In genomic region chr1:227729144-227729880, GRCh38 we compare ENCODE assay signal across 9 cellular contexts. TPM values are rescaled to one million over a fixed set of nuclear protein-coding genes. Genes with fewer than 3 reads are reported as not detected.
DNase-seq lines count a peak whose midpoint lies in the region; ATAC-seq, FAIRE-seq and TF ChIP-seq lines count a peak whose summit lies in the region.
"Had no signal": no experiment of that assay in that cellular context is flagged by ENCODE, and none has a peak within 500 bp of the region (broad histone marks: within the 10 kb centered on the region; RNA-seq: fewer than 3 reads in every experiment).

No MANE protein-coding gene starts in this region.

- no TSS peak for BruUV-seq in GM12878 (replicated peaks; lab: Mats Ljungman, UMichigan)

- peak; percentile 3; the same call in 2 of the 3 replicates for ATAC-seq in GM12878
- ATAC-seq in lung (ENCODE audit: insufficient read depth, low FRiP score): no peak
- ATAC-seq in HG03442 (IDR thresholded peaks at IDR 0.05; ENCODE audit: unreplicated experiment): no peak

- peaks cover 7% of the 10 kb centered on the region for H3K79me2 ChIP-seq in GM12878 (ENCODE audit: control insufficient read depth, insufficient read depth, low read length)

- H3K4me1 ChIP-seq in GM12878 (ENCODE audit: control insufficient read depth, insufficient read depth, low read length): peaks cover 17% of the 10 kb centered on the region
- peaks cover 0 to 9% of the 10 kb centered on the region in 2 donors for H3K4me1 ChIP-seq in lung (ENCODE audit: control insufficient read depth in 2 of 2, insufficient read depth in 2 of 2, low read length in 2 of 2)

- RAD21 ChIA-PET in GM12878 (lab: Charles Lee; ENCODE audit: unreplicated experiment): no interaction called here

- peaks cover 0 to 6% of the 10 kb centered on the region in 2 experiments; a peak in 3 of 4 replicates for H3K36me3 ChIP-seq in GM12878 (ENCODE audit: control insufficient read depth in 2 of 2, insufficient read depth in 2 of 2, low read length in 1 of 2)
- peaks cover 0 to 21% of the 10 kb centered on the region in 2 donors for H3K36me3 ChIP-seq in lung (ENCODE audit: control insufficient read depth in 2 of 2, insufficient read depth in 2 of 2, low read length in 2 of 2)

- 60% methylated on average over 5 of the region's 5 CpGs for WGBS in GM12878 (ENCODE audit: insufficient coverage, insufficient replicate concordance, low lambda C conversion rate, missing lambda C conversion rate)
- WGBS in lung, 2 donors: 58 to 60% methylated on average over 4 to 5 of the region's 5 CpGs

- TF ChIP-seq EP300 in GM12878 (IDR thresholded peaks at IDR 0.05; ENCODE audit: borderline replicate concordance in 1 of 2, control insufficient read depth in 1 of 2, low read depth in 2 of 2, low read length in 2 of 2): no peak

- H3K9me3 ChIP-seq in GM12878 (replicated peaks; ENCODE audit: control insufficient read depth, insufficient read depth, low read length) (peaks cover 2% of the 10 kb centered on the region; the same call in 2 of the 3 replicates), lung (ENCODE audit: control insufficient read depth in 2 of 2, insufficient read depth in 1 of 2, low read length in 1 of 2) (no peaks in the 10 kb centered on the region)

- no peaks in the 10 kb centered on the region for H4K20me1 ChIP-seq in GM12878 (ENCODE audit: control insufficient read depth, insufficient read depth)

- H3K27ac ChIP-seq in GM12878 (ENCODE audit: control insufficient read depth, insufficient read depth): no peak overlapping the region
- peak overlapping the region in 1 of 2 donors; percentile 12 for H3K27ac ChIP-seq in lung (ENCODE audit: low read depth in 1 of 2, low read length in 1 of 2)

- intact Hi-C loops in GM12878 (cut with micrococcal nuclease; ENCODE audit: unreplicated experiment): loop anchor here (5.0 to 10.0 kb wide), 2 partner anchors 167 to 245 kb away; partner anchors contain the start of gene ZNF678

- DNase-seq in stimulated activated CD4-positive, alpha-beta T cell treated with anti-CD3 and anti-CD28 coated beads, Interleukin-15, amount 100 ng/mL, for 24 hours: peak; percentile 19
- no peak for DNase-seq in stimulated activated CD4-positive, alpha-beta T cell treated with anti-CD3 and anti-CD28 coated beads, Interleukin-4, amount 100 ng/mL, for 4 hours
- DNase-seq in GM12878 (ENCODE audit: low read depth, low spot score): no peak
- no peak for DNase-seq in lung (ENCODE audit: low spot score)
- DNase-seq in kidney glomerular epithelial cell (lab: John Stamatoyannopoulos, UW): no peak
- DNase-seq in NCI-H1105 treated with DMSO at 0.1 percent for 48 hours (lab: John Stamatoyannopoulos, UW): no peak
- no peak for DNase-seq in NCI-H510A (lab: John Stamatoyannopoulos, UW)

- no peaks in the 10 kb centered on the region for H3K27me3 ChIP-seq in GM12878 (replicated peaks in 1 of 2; ENCODE audit: control insufficient read depth in 2 of 2, insufficient read depth in 2 of 2, low read length in 1 of 2)
- no peaks in the 10 kb centered on the region for H3K27me3 ChIP-seq in lung (ENCODE audit: control insufficient read depth, insufficient read depth)

- POLR2A ChIA-PET in GM12878 (lab: Charles Lee): no interaction called here

- CTCF ChIA-PET in GM12878 (lab: Yijun Ruan, JAX): interaction anchor here (0.8 kb wide), 1 partner anchor 92 kb away, joined by 4 read pairs; no protein-coding TSS in a partner anchor

- in situ Hi-C loops in GM12878 (cut with MboI): no loop called here

- H3K9ac ChIP-seq in GM12878 (ENCODE audit: control insufficient read depth, insufficient read depth, low read length): peak overlapping the region; percentile 55; the same call in 1 of the 2 replicates

- no peak for TF ChIP-seq RAD21 in GM12878 (IDR thresholded peaks at IDR 0.05; ENCODE audit: insufficient read depth, low read depth, low read length)

- H2AFZ ChIP-seq in GM12878 (ENCODE audit: control insufficient read depth, low read depth, low read length): no peak overlapping the region

- FAIRE-seq in GM12878 (lab: Jason Lieb, UNC): no peak
- FAIRE-seq: GM18507 had no signal

- TF ChIP-seq CTCF in GM12878 (IDR thresholded peaks at IDR 0.05 in 2 of 3, conservative IDR thresholded peaks at IDR 0.05 in 1 of 3; ENCODE audit: control insufficient read depth in 2 of 3, extremely low read depth in 1 of 3, insufficient read depth in 1 of 3, low read depth in 3 of 3, low read length in 3 of 3): no peak
- TF ChIP-seq CTCF in lung (IDR thresholded peaks at IDR 0.05; ENCODE audit: control extremely low read depth, extremely low read depth): no peak

- SMC1A ChIA-PET in GM12878 (lab: Charles Lee; ENCODE audit: uncharacterized antibody, unreplicated experiment): no interaction called here

- H3K4me3 ChIP-seq in GM12878 (peak overlapping the region; percentile 68), lung (peak overlapping the region; percentile 4)

- no peak; the same call in none of the 2 replicates for TF ChIP-seq POLR2A in GM12878 (IDR thresholded peaks at IDR 0.05; ENCODE audit: low read depth, low read length)

- peak overlapping the region; percentile 89; the same call in 1 of the 2 replicates for H3K4me2 ChIP-seq in GM12878 (ENCODE audit: control insufficient read depth, insufficient read depth)

TF ChIP-seq in GM12878, 131 proteins besides CTCF, POLR2A, EP300 and RAD21 (continues in another document):
- TF ChIP-seq FOXM1 (IDR thresholded peaks at IDR 0.05; ENCODE audit: low read depth, low read length): no peak
- no peak for TF ChIP-seq CHD2 (IDR thresholded peaks at IDR 0.05; ENCODE audit: borderline replicate concordance, low read depth, low read length)

RNA-seq across cellular contexts. Expression of gene JMJD4, which starts 5.8 kb away (rescaled TPM):
- total RNA-seq in GM12878 (2013; cell fraction: nucleolus; rRNA removed): 61.0 and 62.5 TPM in 2 replicates
- 34.8 and 37.1 TPM in 2 replicates for total RNA-seq in GM12878 (2014; rRNA removed)
- total RNA-seq in GM12878 (2014; rRNA removed; fragmentation: Illumina TruSeq; extraction: Trizol): 15.9 and 17.6 TPM in 2 replicates
- 24.2 and 30.0 TPM in 2 replicates for total RNA-seq in GM12878 (2021)
- polyA plus RNA-seq in GM12878 (2011; ENCODE audit: low read depth): 4.3 TPM
- 7.1 and 12.2 TPM in 2 replicates for polyA plus RNA-seq in GM12878 (2011; rRNA removed)
- polyA plus RNA-seq in GM12878 (2011; cell fraction: cytosol; rRNA removed): 16.0 and 18.0 TPM in 2 replicates
- polyA plus RNA-seq in GM12878 (2011; cell fraction: nucleus; rRNA removed): 40.7 and 47.0 TPM in 2 replicates
- polyA plus RNA-seq in GM12878 (2012): 9.4 and 12.9 TPM in 2 replicates
- 5.3 and 10.4 TPM in 2 replicates for polyA plus RNA-seq in GM12878 (2014; fragmentation: Illumina TruSeq; extraction: Trizol)
- 1 to 10 TPM in 1 of 2 experiments, under 1 TPM in 1; 0.89 to 3.5 TPM for polyA plus RNA-seq in GM12878 (2014; fragmentation: Nextera tagmentation; extraction: Ambion mirVana)
- 19.3 and 24.5 TPM in 2 replicates for polyA plus RNA-seq in GM12878 (2014; rRNA removed)
- polyA plus RNA-seq in GM12878 (2016; fragmentation: Nextera tagmentation; extraction: Ambion mirVana): 10 to 100 TPM; 33.0 to 38.3 TPM
- polyA minus RNA-seq in GM12878 (2011; rRNA and poly(A)+ RNA removed): 27.6 and 45.7 TPM in 2 replicates
- 8.2 and 9.9 TPM in 2 replicates for polyA minus RNA-seq in GM12878 (2011; cell fraction: cytosol; rRNA and poly(A)+ RNA removed)
- 63.5 and 92.1 TPM in 2 replicates for polyA minus RNA-seq in GM12878 (2011; cell fraction: nucleus; rRNA and poly(A)+ RNA removed)
- total RNA-seq in lung: 10 to 100 TPM in 1 of 2 donors, 1 to 10 TPM in 1; 9.4 to 23.0 TPM
- 10 to 100 TPM; 12.3 to 18.9 TPM for polyA plus RNA-seq in lung

RNA-seq across cellular contexts. Expression of gene SNAP47, which starts 5.9 kb away (rescaled TPM):
- 52.2 and 55.8 TPM in 2 replicates for total RNA-seq in GM12878 (2013; cell fraction: nucleolus; rRNA removed)
- total RNA-seq in GM12878 (2014; rRNA removed) (35.6 and 36.9 TPM in 2 replicates), GM12878 (2014; rRNA removed; fragmentation: Illumina TruSeq; extraction: Trizol) (22.3 and 23.3 TPM in 2 replicates), GM12878 (2021) (28.1 and 28.2 TPM in 2 replicates), lung (10 to 100 TPM; 27.8 to 63.0 TPM)
- 18.4 TPM for polyA plus RNA-seq in GM12878 (2011; ENCODE audit: low read depth)
- polyA plus RNA-seq in GM12878 (2011; rRNA removed) (23.4 and 27.1 TPM in 2 replicates), GM12878 (2014; fragmentation: Illumina TruSeq; extraction: Trizol) (20.6 and 21.4 TPM in 2 replicates), GM12878 (2014; fragmentation: Nextera tagmentation; extraction: Ambion mirVana) (1 to 10 TPM; 1.3 to 3.5 TPM), GM12878 (2014; rRNA removed) (23.2 and 24.4 TPM in 2 replicates), GM12878 (2016; fragmentation: Nextera tagmentation; extraction: Ambion mirVana) (10 to 100 TPM; 37.6 to 39.6 TPM), lung (10 to 100 TPM; 10.6 to 17.7 TPM)
- polyA plus RNA-seq in GM12878 (2011; cell fraction: cytosol; rRNA removed): 31.8 and 34.3 TPM in 2 replicates
- 32.7 and 41.3 TPM in 2 replicates for polyA plus RNA-seq in GM12878 (2011; cell fraction: nucleus; rRNA removed)
- polyA plus RNA-seq in GM12878 (2012): 18.0 and 23.5 TPM in 2 replicates
- 23.9 and 33.6 TPM in 2 replicates for polyA minus RNA-seq in GM12878 (2011; rRNA and poly(A)+ RNA removed)
- polyA minus RNA-seq in GM12878 (2011; cell fraction: cytosol; rRNA and poly(A)+ RNA removed): 7.1 and 9.3 TPM in 2 replicates
- polyA minus RNA-seq in GM12878 (2011; cell fraction: nucleus; rRNA and poly(A)+ RNA removed): 27.2 and 38.2 TPM in 2 replicates
